9 cellular contexts compared by ENCODE assay signal in genomic region chr14:92677087-92677668, GRCh38.
A peak's percentile ranks its signal among the peaks of the same experiment; 100 is the strongest.
DNase-seq lines count a peak whose midpoint lies in the region; ATAC-seq and TF ChIP-seq lines count a peak whose summit lies in the region.
"Had no signal": no experiment of that assay in that cellular context is flagged by ENCODE, and none has a peak within 500 bp of the region (broad histone marks: within the 10 kb centered on the region; RNA-seq: fewer than 3 reads in every experiment).

No MANE protein-coding gene starts in this region.

- no peaks in the 10 kb centered on the region for H4K20me1 ChIP-seq in MM.1S (ENCODE audit: insufficient read depth, low read length)

- no peak overlapping the region for H3K9ac ChIP-seq in MM.1S (ENCODE audit: low read length)

- H3K27me3 ChIP-seq in GM06990 (replicated peaks; ENCODE audit: control insufficient read depth, insufficient read depth, low read length) (no peaks in the 10 kb centered on the region), HAP-1 (ENCODE audit: low read depth) (no peaks in the 10 kb centered on the region), MM.1S (replicated peaks; ENCODE audit: insufficient read depth, low read length) (no peaks in the 10 kb centered on the region)

- no peak overlapping the region for H3K27ac ChIP-seq in MM.1S (ENCODE audit: low read length)

- H3K9me2 ChIP-seq in MM.1S (replicated peaks; ENCODE audit: insufficient read depth, low read length): no peaks in the 10 kb centered on the region

- no peaks in the 10 kb centered on the region for H3F3A ChIP-seq in MM.1S (ENCODE audit: insufficient read depth, low read length)

- TF ChIP-seq CTCF in GM06990 (IDR thresholded peaks at IDR 0.05; ENCODE audit: insufficient read depth, low read length, poor library complexity, severe bottlenecking) (no peak), MM.1S (IDR thresholded peaks at IDR 0.05; ENCODE audit: low read length) (no peak)

- H3K4me1 ChIP-seq in HAP-1: no peaks in the 10 kb centered on the region
- H3K4me1 ChIP-seq in MM.1S (ENCODE audit: low read length): no peaks in the 10 kb centered on the region

- H3K4me2 ChIP-seq in MM.1S (ENCODE audit: low read depth, low read length): no peak overlapping the region

- H2AFZ ChIP-seq in MM.1S (ENCODE audit: low read length): no peak overlapping the region

- H3K36me3 ChIP-seq in GM06990 (ENCODE audit: control insufficient read depth, insufficient read depth, low read length) (no peaks in the 10 kb centered on the region; the same call in none of the 2 replicates), HAP-1 (replicated peaks) (no peaks in the 10 kb centered on the region), MM.1S (replicated peaks; ENCODE audit: insufficient read depth, low read length) (no peaks in the 10 kb centered on the region)

- peak; percentile 67 for ATAC-seq in GM19438 (IDR thresholded peaks at IDR 0.05; ENCODE audit: low read depth, unreplicated experiment)
- ATAC-seq in HG03432 (IDR thresholded peaks at IDR 0.05; ENCODE audit: unreplicated experiment): peak; percentile 83
- ATAC-seq: HCT116 had no signal

- no peaks in the 10 kb centered on the region for H3K79me2 ChIP-seq in MM.1S (ENCODE audit: low read length)

- H3K9me3 ChIP-seq in HAP-1 (no peaks in the 10 kb centered on the region), MM.1S (replicated peaks; ENCODE audit: insufficient read depth, low read length) (no peaks in the 10 kb centered on the region)

- H3K4me3 ChIP-seq in GM06990 (replicated peaks; ENCODE audit: low read depth, low read length) (no peak overlapping the region), HAP-1 (no peak overlapping the region), MM.1S (ENCODE audit: low read length) (no peak overlapping the region)

- DNase-seq in GM06990 (ENCODE audit: extremely low read depth, insufficient read length) (peak; percentile 87), NCI-H1048 (lab: John Stamatoyannopoulos, UW) (no peak), HAP-1 (ENCODE audit: low spot score in 2 of 2) (no peak), MM.1S (no peak)
- DNase-seq in activated T-cell treated with anti-CD3 and anti-CD28 coated beads, Interleukin-2, amount 50 U/mL, for 48 hours: peak; percentile 82 to 84
- DNase-seq in stimulated activated CD8-positive, alpha-beta memory T cell treated with anti-CD3 and anti-CD28 coated beads, Interleukin-4, amount 100 ng/mL, for 48 hours: peak; percentile 85

- in situ Hi-C loops in HAP-1 (cut with MboI; ENCODE audit: low sequenced_read_pairs): loop anchor here (25.0 kb wide), 1 partner anchor 540 kb away; no protein-coding TSS in a partner anchor

Comparison
In these comparisons a context has a peak if more than half of its experiments do, and no peak if none do; other contexts are left out.
1. DNase-seq: peak in GM06990 (single experiment), activated T-cell treated with anti-CD3 and anti-CD28 coated beads, Interleukin-2, amount 50 U/mL, for 48 hours (2 of 2) and stimulated activated CD8-positive, alpha-beta memory T cell treated with anti-CD3 and anti-CD28 coated beads, Interleukin-4, amount 100 ng/mL, for 48 hours (single experiment); none in NCI-H1048 (single experiment), HAP-1 (0 of 2) and MM.1S (single experiment).